39 cellular contexts compared by ENCODE assay signal in genomic region chr18:76644580-76644979, GRCh38.
"Had no signal": no experiment of that assay in that cellular context is flagged by ENCODE, and none has a peak within 500 bp of the region (broad histone marks: within the 10 kb centered on the region; RNA-seq: fewer than 3 reads in every experiment).

No MANE protein-coding gene starts in this region.

- H3K27ac ChIP-seq: adrenal gland, ascending aorta, body of pancreas, brain microvascular endothelial cell, breast epithelium, cardiac muscle cell had no signal

- H3K36me3 Mint-ChIP-seq: activated naive CD4-positive, alpha-beta T cell treated with anti-CD3 and anti-CD28 coated beads, Interleukin-2, amount 10 ng/mL, durations not matched to agents 7 days and 5 days; activated naive CD4-positive, alpha-beta T cell treated with anti-CD3 and anti-CD28 coated beads, Interleukin-2, amount 50 U/mL, for 24 hours; activated naive CD4-positive, alpha-beta T cell treated with anti-CD3 and anti-CD28 coated beads, Interleukin-2, amount 50 U/mL, for 72 hours; activated naive CD8-positive, alpha-beta T cell; activated naive CD8-positive, alpha-beta T cell treated with anti-CD3 and anti-CD28 coated beads for 36 hours; activated naive CD8-positive, alpha-beta T cell treated with anti-CD3 and anti-CD28 coated beads, Interleukin-2, amount 10 ng/mL, durations not matched to agents 7 days and 5 days; brain had no signal

- H3K9me3 Mint-ChIP-seq: activated naive CD4-positive, alpha-beta T cell treated with anti-CD3 and anti-CD28 coated beads for 36 hours; activated naive CD4-positive, alpha-beta T cell treated with anti-CD3 and anti-CD28 coated beads, Interleukin-2, amount 10 ng/mL, durations not matched to agents 7 days and 5 days; activated naive CD4-positive, alpha-beta T cell treated with anti-CD3 and anti-CD28 coated beads, Interleukin-2, amount 50 U/mL, for 24 hours; activated naive CD4-positive, alpha-beta T cell treated with anti-CD3 and anti-CD28 coated beads, Interleukin-2, amount 50 U/mL, for 72 hours; activated naive CD8-positive, alpha-beta T cell treated with anti-CD3 and anti-CD28 coated beads for 36 hours; activated naive CD8-positive, alpha-beta T cell treated with anti-CD3 and anti-CD28 coated beads, Interleukin-2, amount 10 ng/mL, durations not matched to agents 7 days and 5 days; activated naive CD8-positive, alpha-beta T cell treated with anti-CD3 and anti-CD28 coated beads, Interleukin-2, amount 50 U/mL, for 24 hours; activated T-cell treated with anti-CD3 and anti-CD28 coated beads, Interleukin-2, amount 50 U/mL, for 24 hours; activated T-cell treated with anti-CD3 and anti-CD28 coated beads, Interleukin-2, amount 50 U/mL, for 4 hours; activated T-cell treated with anti-CD3 and anti-CD28 coated beads, Interleukin-2, amount 50 U/mL, for 72 hours; activated T-helper 1 cell treated with anti-CD3 and anti-CD28 coated beads, Interleukin-12 subunit alpha, Interleukin-12 subunit beta, Interleukin-2, Interleukin-4 antibody, amounts not matched to agents 30 ng/mL and 10 ng/mL and 1 ng/mL, durations not matched to agents 14 hours and 24 hours and 36 hours; activated T-helper 17 cell treated with anti-CD3 and anti-CD28 coated beads, Interleukin-2, amount 50 U/mL, for 72 hours; activated T-helper 2 cell treated with anti-CD3 and anti-CD28 coated beads, Interferon-gamma antibody, Interleukin-2, Interleukin-4, amounts not matched to agents 10 μg/mL and 5 μg/mL and 100 μg/mL, durations not matched to agents 14 hours and 24 hours and 36 hours; central memory CD8-positive, alpha-beta T cell had no signal

- H3K36me3 ChIP-seq: adrenal gland, ascending aorta, brain microvascular endothelial cell, breast epithelium, cardiac muscle cell had no signal

- DNase-seq: activated effector memory CD4-positive, alpha-beta T cell treated with anti-CD3 and anti-CD28 coated beads, Interleukin-2, amount 50 U/mL, for 16 hours; activated effector memory CD4-positive, alpha-beta T cell treated with Interleukin-2 at 50 U/mL for 16 hours; activated gamma-delta T cell; activated gamma-delta T cell treated with Interleukin-2 at 50 U/mL for 16 hours; activated naive CD4-positive, alpha-beta T cell; activated naive CD4-positive, alpha-beta T cell treated with anti-CD3 and anti-CD28 coated beads for 36 hours; activated naive CD4-positive, alpha-beta T cell treated with anti-CD3 and anti-CD28 coated beads, Interleukin-2, amount 10 ng/mL, durations not matched to agents 7 days and 5 days; activated naive CD4-positive, alpha-beta T cell treated with anti-CD3 and anti-CD28 coated beads, Interleukin-2, amount 50 U/mL, for 16 hours; activated naive CD4-positive, alpha-beta T cell treated with Interleukin-2 at 50 U/mL for 16 hours; activated naive CD8-positive, alpha-beta T cell treated with anti-CD3 and anti-CD28 coated beads, Interleukin-2, amount 10 ng/mL, durations not matched to agents 7 days and 5 days; activated naive CD8-positive, alpha-beta T cell treated with anti-CD3 and anti-CD28 coated beads, Interleukin-2, amount 50 U/mL, for 24 hours; activated T-cell treated with anti-CD3 and anti-CD28 coated beads, Interleukin-2, amount 50 U/mL, for 1 hour; activated T-cell treated with anti-CD3 and anti-CD28 coated beads, Interleukin-2, amount 50 U/mL, for 24 hours; activated T-cell treated with anti-CD3 and anti-CD28 coated beads, Interleukin-2, amount 50 U/mL, for 4 hours; activated T-cell treated with anti-CD3 and anti-CD28 coated beads, Interleukin-2, amount 50 U/mL, for 72 hours; adrenal gland; amniotic stem cell; amygdala; anterior cingulate cortex; aorta; body of pancreas; brain microvascular endothelial cell; caudate nucleus; central memory CD4-positive, alpha-beta T cell; cerebellar nuclear complex had no signal

- H3K4me3 ChIP-seq: adrenal gland, ascending aorta, body of pancreas, breast epithelium, cardiac muscle cell had no signal

- ATAC-seq: body of pancreas had no signal

- H3K27me3 Mint-ChIP-seq: activated naive CD4-positive, alpha-beta T cell treated with anti-CD3 and anti-CD28 coated beads, Interleukin-2, amount 50 U/mL, for 24 hours had no signal

- H3K4me1 ChIP-seq: adrenal gland, ascending aorta, body of pancreas, breast epithelium had no signal

- H3K27ac Mint-ChIP-seq: activated naive CD4-positive, alpha-beta T cell treated with anti-CD3 and anti-CD28 coated beads for 36 hours; activated naive CD4-positive, alpha-beta T cell treated with anti-CD3 and anti-CD28 coated beads, Interleukin-2, amount 10 ng/mL, durations not matched to agents 7 days and 5 days; activated naive CD4-positive, alpha-beta T cell treated with anti-CD3 and anti-CD28 coated beads, Interleukin-2, amount 50 U/mL, for 24 hours; activated naive CD4-positive, alpha-beta T cell treated with anti-CD3 and anti-CD28 coated beads, Interleukin-2, amount 50 U/mL, for 72 hours; activated naive CD8-positive, alpha-beta T cell; activated naive CD8-positive, alpha-beta T cell treated with anti-CD3 and anti-CD28 coated beads for 36 hours; activated naive CD8-positive, alpha-beta T cell treated with anti-CD3 and anti-CD28 coated beads, Interleukin-2, amount 10 ng/mL, durations not matched to agents 7 days and 5 days; activated naive CD8-positive, alpha-beta T cell treated with anti-CD3 and anti-CD28 coated beads, Interleukin-2, amount 50 U/mL, for 24 hours; activated T-cell treated with anti-CD3 and anti-CD28 coated beads, Interleukin-2, amount 50 U/mL, for 24 hours; activated T-cell treated with anti-CD3 and anti-CD28 coated beads, Interleukin-2, amount 50 U/mL, for 72 hours; activated T-helper 1 cell treated with anti-CD3 and anti-CD28 coated beads, Interleukin-12 subunit alpha, Interleukin-12 subunit beta, Interleukin-2, Interleukin-4 antibody, amounts not matched to agents 30 ng/mL and 10 ng/mL and 1 ng/mL, durations not matched to agents 14 hours and 24 hours and 36 hours; activated T-helper 17 cell treated with anti-CD3 and anti-CD28 coated beads, Interleukin-2, amount 50 U/mL, for 72 hours; activated T-helper 2 cell treated with anti-CD3 and anti-CD28 coated beads, Interferon-gamma antibody, Interleukin-2, Interleukin-4, amounts not matched to agents 10 μg/mL and 5 μg/mL and 100 μg/mL, durations not matched to agents 14 hours and 24 hours and 36 hours; brain had no signal

- H3K4me3 Mint-ChIP-seq: activated naive CD4-positive, alpha-beta T cell treated with anti-CD3 and anti-CD28 coated beads for 36 hours; activated naive CD4-positive, alpha-beta T cell treated with anti-CD3 and anti-CD28 coated beads, Interleukin-2, amount 10 ng/mL, durations not matched to agents 7 days and 5 days; activated naive CD4-positive, alpha-beta T cell treated with anti-CD3 and anti-CD28 coated beads, Interleukin-2, amount 50 U/mL, for 24 hours; activated naive CD8-positive, alpha-beta T cell; activated naive CD8-positive, alpha-beta T cell treated with anti-CD3 and anti-CD28 coated beads for 36 hours; activated naive CD8-positive, alpha-beta T cell treated with anti-CD3 and anti-CD28 coated beads, Interleukin-2, amount 10 ng/mL, durations not matched to agents 7 days and 5 days; activated naive CD8-positive, alpha-beta T cell treated with anti-CD3 and anti-CD28 coated beads, Interleukin-2, amount 50 U/mL, for 24 hours; activated T-cell treated with anti-CD3 and anti-CD28 coated beads, Interleukin-2, amount 50 U/mL, for 24 hours; activated T-cell treated with anti-CD3 and anti-CD28 coated beads, Interleukin-2, amount 50 U/mL, for 4 hours; activated T-cell treated with anti-CD3 and anti-CD28 coated beads, Interleukin-2, amount 50 U/mL, for 72 hours; activated T-helper 1 cell treated with anti-CD3 and anti-CD28 coated beads, Interleukin-12 subunit alpha, Interleukin-12 subunit beta, Interleukin-2, Interleukin-4 antibody, amounts not matched to agents 30 ng/mL and 10 ng/mL and 1 ng/mL, durations not matched to agents 14 hours and 24 hours and 36 hours; activated T-helper 17 cell treated with anti-CD3 and anti-CD28 coated beads, Interleukin-2, amount 50 U/mL, for 72 hours; brain; central memory CD8-positive, alpha-beta T cell had no signal

- H3K9me3 ChIP-seq: adrenal gland, ascending aorta, body of pancreas, breast epithelium had no signal

- H3K4me1 Mint-ChIP-seq: activated naive CD4-positive, alpha-beta T cell treated with anti-CD3 and anti-CD28 coated beads, Interleukin-2, amount 10 ng/mL, durations not matched to agents 7 days and 5 days; activated naive CD4-positive, alpha-beta T cell treated with anti-CD3 and anti-CD28 coated beads, Interleukin-2, amount 50 U/mL, for 24 hours; activated naive CD8-positive, alpha-beta T cell treated with anti-CD3 and anti-CD28 coated beads, Interleukin-2, amount 10 ng/mL, durations not matched to agents 7 days and 5 days; activated T-helper 17 cell treated with anti-CD3 and anti-CD28 coated beads, Interleukin-2, amount 50 U/mL, for 72 hours; brain; central memory CD8-positive, alpha-beta T cell had no signal

- H3K27me3 ChIP-seq: adrenal gland, ascending aorta, body of pancreas, brain microvascular endothelial cell, breast epithelium, cardiac muscle cell had no signal

- FAIRE-seq: astrocyte, bronchial epithelial cell had no signal
